In genomic region chr12:47854531-47854930, GRCh38 we compare ENCODE assay signal across 15 cellular contexts. TPM values are rescaled to one million over a fixed set of nuclear protein-coding genes. Genes with fewer than 3 reads are reported as not detected.
DNase-seq lines count a peak whose midpoint lies in the region; ATAC-seq lines count a peak whose summit lies in the region.
"Had no signal": no experiment of that assay in that cellular context is flagged by ENCODE, and none has a peak within 500 bp of the region (broad histone marks: within the 10 kb centered on the region; RNA-seq: fewer than 3 reads in every experiment).

No MANE protein-coding gene starts in this region.

- DNase-seq in left ventricle myocardium superior (no peak), Right ventricle myocardium superior (no peak), posterior vena cava (ENCODE audit: low spot score) (peak; percentile 70), NCI-H1092 (lab: John Stamatoyannopoulos, UW) (no peak)
- DNase-seq in activated T-helper 2 cell treated with anti-CD3 and anti-CD28 coated beads, Interferon-gamma antibody, Interleukin-2, Interleukin-4, amounts not matched to agents 10 μg/mL and 5 μg/mL and 100 μg/mL, durations not matched to agents 14 hours and 24 hours and 36 hours (ENCODE audit: low spot score), result no peak
- DNase-seq: Caco-2; CD4-positive, CD25-positive, alpha-beta regulatory T cell; CD8-positive, alpha-beta T cell; DMS153; DND-41; GM23248; H7; HCEC 1CT had no signal

- peaks cover 29% of the 10 kb centered on the region for H3K4me1 Mint-ChIP-seq in activated T-helper 2 cell treated with anti-CD3 and anti-CD28 coated beads, Interferon-gamma antibody, Interleukin-2, Interleukin-4, amounts not matched to agents 10 μg/mL and 5 μg/mL and 100 μg/mL, durations not matched to agents 14 hours and 24 hours and 36 hours (ENCODE audit: low read depth)
- H3K4me1 Mint-ChIP-seq: B cell had no signal

- intact Hi-C loops in left ventricle myocardium superior (cut with micrococcal nuclease) (no loop called here), Right ventricle myocardium superior (cut with DNase I) (no loop called here), posterior vena cava (cut with DNase I) (no loop called here)
- intact Hi-C loops in activated T-helper 2 cell treated with anti-CD3 and anti-CD28 coated beads, Interferon-gamma antibody, Interleukin-2, Interleukin-4, amounts not matched to agents 10 μg/mL and 5 μg/mL and 100 μg/mL, durations not matched to agents 14 hours and 24 hours and 36 hours (cut with micrococcal nuclease), result no loop called here

- peaks cover 90% of the 10 kb centered on the region for H3K36me3 Mint-ChIP-seq in activated T-helper 2 cell treated with anti-CD3 and anti-CD28 coated beads, Interferon-gamma antibody, Interleukin-2, Interleukin-4, amounts not matched to agents 10 μg/mL and 5 μg/mL and 100 μg/mL, durations not matched to agents 14 hours and 24 hours and 36 hours (ENCODE audit: low read depth)
- H3K36me3 Mint-ChIP-seq: CD8-positive, alpha-beta T cell had no signal

- no peaks in the 10 kb centered on the region for H3K9me3 Mint-ChIP-seq in activated T-helper 2 cell treated with anti-CD3 and anti-CD28 coated beads, Interferon-gamma antibody, Interleukin-2, Interleukin-4, amounts not matched to agents 10 μg/mL and 5 μg/mL and 100 μg/mL, durations not matched to agents 14 hours and 24 hours and 36 hours
- H3K9me3 Mint-ChIP-seq: CD4-positive, CD25-positive, alpha-beta regulatory T cell; CD8-positive, alpha-beta T cell had no signal

- ATAC-seq in left ventricle myocardium superior, result peak; percentile 33
- no peak for ATAC-seq in Right ventricle myocardium superior (ENCODE audit: poor library complexity)
- ATAC-seq in HG03025 (IDR thresholded peaks at IDR 0.05; ENCODE audit: low FRiP score, unreplicated experiment), result no peak
- ATAC-seq: CD8-positive, alpha-beta T cell had no signal

- H3K27me3 Mint-ChIP-seq in activated T-helper 2 cell treated with anti-CD3 and anti-CD28 coated beads, Interferon-gamma antibody, Interleukin-2, Interleukin-4, amounts not matched to agents 10 μg/mL and 5 μg/mL and 100 μg/mL, durations not matched to agents 14 hours and 24 hours and 36 hours (ENCODE audit: low read depth), result no peaks in the 10 kb centered on the region
- H3K27me3 Mint-ChIP-seq: B cell; CD4-positive, CD25-positive, alpha-beta regulatory T cell had no signal

- peak overlapping the region; percentile 17 for H3K27ac Mint-ChIP-seq in activated T-helper 2 cell treated with anti-CD3 and anti-CD28 coated beads, Interferon-gamma antibody, Interleukin-2, Interleukin-4, amounts not matched to agents 10 μg/mL and 5 μg/mL and 100 μg/mL, durations not matched to agents 14 hours and 24 hours and 36 hours
- H3K27ac Mint-ChIP-seq: B cell; CD4-positive, CD25-positive, alpha-beta regulatory T cell; CD8-positive, alpha-beta T cell had no signal

- no peak overlapping the region for H3K4me3 Mint-ChIP-seq in activated T-helper 2 cell treated with anti-CD3 and anti-CD28 coated beads, Interferon-gamma antibody, Interleukin-2, Interleukin-4, amounts not matched to agents 10 μg/mL and 5 μg/mL and 100 μg/mL, durations not matched to agents 14 hours and 24 hours and 36 hours (ENCODE audit: low read depth)
- H3K4me3 Mint-ChIP-seq: B cell; CD4-positive, CD25-positive, alpha-beta regulatory T cell; CD8-positive, alpha-beta T cell had no signal

RNA-seq across cellular contexts. Expression of gene HDAC7, which starts 34.8 kb away (rescaled TPM):
- total RNA-seq in left ventricle myocardium superior (35.4 TPM), Right ventricle myocardium superior (35.9 TPM), posterior vena cava (100 to 1,000 TPM; 111 to 126 TPM)
- 251 and 253 TPM in 2 replicates for total RNA-seq in activated T-helper 2 cell treated with anti-CD3 and anti-CD28 coated beads, Interferon-gamma antibody, Interleukin-2, Interleukin-4, amounts not matched to agents 10 μg/mL and 5 μg/mL and 100 μg/mL, durations not matched to agents 14 hours and 24 hours and 36 hours

RNA-seq across cellular contexts. Expression of gene VDR, which starts 50.3 kb away (rescaled TPM):
- total RNA-seq in left ventricle myocardium superior (0.20 TPM), Right ventricle myocardium superior (0.11 TPM), posterior vena cava (10 to 100 TPM in 1 of 2 donors, 1 to 10 TPM in 1; 9.6 to 10.2 TPM)
- 312 and 317 TPM in 2 replicates for total RNA-seq in activated T-helper 2 cell treated with anti-CD3 and anti-CD28 coated beads, Interferon-gamma antibody, Interleukin-2, Interleukin-4, amounts not matched to agents 10 μg/mL and 5 μg/mL and 100 μg/mL, durations not matched to agents 14 hours and 24 hours and 36 hours

Comparison
In these comparisons a context has a peak if more than half of its experiments do, and no peak if none do; other contexts are left out.
1. RNA of gene VDR, which starts 50.3 kb away (total RNA-seq): 312 to 317 TPM in activated T-helper 2 cell treated with anti-CD3 and anti-CD28 coated beads, Interferon-gamma antibody, Interleukin-2, Interleukin-4, amounts not matched to agents 10 μg/mL and 5 μg/mL and 100 μg/mL, durations not matched to agents 14 hours and 24 hours and 36 hours; 9.6 to 10.2 TPM in posterior vena cava, 0.20 TPM in left ventricle myocardium superior (single experiment) and 0.11 TPM in Right ventricle myocardium superior (single experiment); every median in the first group is over 10 times any median in the second.